In genomic region chr2:239892480-239893235, GRCh38 we compare ENCODE assay signal across 15 cellular contexts.
DNase-seq lines count a peak whose midpoint lies in the region; ATAC-seq and TF ChIP-seq lines count a peak whose summit lies in the region.
"Had no signal": no experiment of that assay in that cellular context is flagged by ENCODE, and none has a peak within 500 bp of the region (broad histone marks: within the 10 kb centered on the region; RNA-seq: fewer than 3 reads in every experiment).

No MANE protein-coding gene starts in this region.

- no peaks in the 10 kb centered on the region for H4K20me1 ChIP-seq in PC-3 (ENCODE audit: low read length)

- H3K36me3 ChIP-seq in PC-3 (ENCODE audit: low read depth, low read length): no peaks in the 10 kb centered on the region
- H3K36me3 ChIP-seq: Peyer's patch had no signal

- H3K27ac ChIP-seq in PC-3 (ENCODE audit: low read length): no peak overlapping the region
- H3K27ac ChIP-seq: HL-60, Peyer's patch had no signal

- TF ChIP-seq POLR2A in NB4 (IDR thresholded peaks at IDR 0.05; ENCODE audit: extremely low read depth, insufficient read length): no peak

- H3K79me2 ChIP-seq in PC-3 (ENCODE audit: low read length): no peaks in the 10 kb centered on the region

- ATAC-seq in Right ventricle myocardium superior (ENCODE audit: poor library complexity) (no peak), left ventricle myocardium superior (no peak), PC-3 (no peak)

- no peaks in the 10 kb centered on the region for H3K9me3 ChIP-seq in PC-3 (ENCODE audit: low read length)
- H3K9me3 ChIP-seq: Peyer's patch had no signal

- intact Hi-C loops in Right ventricle myocardium superior (cut with DNase I): no loop called here
- intact Hi-C loops in left ventricle myocardium superior (cut with micrococcal nuclease): no loop called here
- intact Hi-C loops in PC-3 (cut with micrococcal nuclease): loop anchor here (5.0 kb wide), 1 partner anchor 100 kb away; no protein-coding TSS in a partner anchor

- H3K9me2 ChIP-seq in PC-3 (replicated peaks; ENCODE audit: low read length): no peaks in the 10 kb centered on the region

- H3K27me3 ChIP-seq in PC-3 (ENCODE audit: low read length): peaks cover 24% of the 10 kb centered on the region; the same call in 1 of the 2 replicates
- H3K27me3 ChIP-seq: Peyer's patch had no signal

- H3K9ac ChIP-seq in PC-3 (ENCODE audit: low read length): no peak overlapping the region

- POLR2A ChIA-PET in PC-3 (lab: Charles Lee; ENCODE audit: unreplicated experiment): no interaction called here

- no peak overlapping the region for H3K4me2 ChIP-seq in PC-3 (ENCODE audit: low read length)

- H3K4me3 ChIP-seq in NB4 (ENCODE audit: low read depth, low read length): no peak overlapping the region
- H3K4me3 ChIP-seq in PC-3 (ENCODE audit: low read length): no peak overlapping the region
- H3K4me3 ChIP-seq: Peyer's patch had no signal

- TF ChIP-seq CTCF in NB4 (IDR thresholded peaks at IDR 0.05; ENCODE audit: low read depth, low read length): peak; percentile 3
- TF ChIP-seq CTCF in PC-3 (conservative IDR thresholded peaks at IDR 0.05; ENCODE audit: low read depth, low read length): no peak

- BruUV-seq in PC-3 (replicated peaks; lab: Mats Ljungman, UMichigan): no TSS peak

- H2AFZ ChIP-seq in PC-3 (ENCODE audit: low read length): no peak overlapping the region

- no peaks in the 10 kb centered on the region for H3F3A ChIP-seq in PC-3 (ENCODE audit: low read length, unreplicated experiment)

- DNase-seq in Right ventricle myocardium superior (peak; percentile 20), left ventricle myocardium superior (no peak), NB4 (ENCODE audit: low read depth) (no peak), islet precursor cell (peak; percentile 32), epidermal melanocyte (ENCODE audit: insufficient read length, low spot score) (no peak), PC-3 (no peak)
- no peak for DNase-seq in stimulated activated naive CD4-positive, alpha-beta T cell treated with Interleukin-2 at 50 U/mL for 16 hours (lab: John Stamatoyannopoulos, UW)
- DNase-seq: ACHN; CD4-positive, alpha-beta T cell; NCI-H1436 treated with DMSO at 0.1 percent for 48 hours; NCI-H2029 treated with DMSO at 0.1 percent for 48 hours; NCI-H510A; SHP77 treated with DMSO at 0.1 percent for 48 hours had no signal

- CTCF ChIA-PET in PC-3 (lab: Charles Lee): no interaction called here

- H3K4me1 ChIP-seq in PC-3 (ENCODE audit: insufficient read depth, low read length): no peaks in the 10 kb centered on the region
- H3K4me1 ChIP-seq: Peyer's patch had no signal

Comparison
In these comparisons a context has a peak if more than half of its experiments do, and no peak if none do; other contexts are left out.
1. DNase-seq: peak in Right ventricle myocardium superior (single experiment) and islet precursor cell (single experiment); none in left ventricle myocardium superior (single experiment), NB4 (single experiment), epidermal melanocyte (single experiment), PC-3 (single experiment) and stimulated activated naive CD4-positive, alpha-beta T cell treated with Interleukin-2 at 50 U/mL for 16 hours (single experiment).